In genomic region chr9:88690628-88691027, GRCh38 we compare ENCODE assay signal across 5 cellular contexts.
"Had no signal": no experiment of that assay in that cellular context is flagged by ENCODE, and none has a peak within 500 bp of the region (broad histone marks: within the 10 kb centered on the region; RNA-seq: fewer than 3 reads in every experiment).

No MANE protein-coding gene starts in this region.

- H3K27ac Mint-ChIP-seq: IgD-negative memory B cell had no signal

- H3K4me1 Mint-ChIP-seq: IgD-negative memory B cell had no signal

- H3K27ac ChIP-seq: HL-60 had no signal

- DNase-seq: IMR-90, KBM-7 had no signal

- H3K4me3 Mint-ChIP-seq: IgD-negative memory B cell had no signal

- H3K4me3 ChIP-seq: K562 had no signal
